Comparison of ENCODE assay signal across 9 cellular contexts in the genomic region with DNA sequence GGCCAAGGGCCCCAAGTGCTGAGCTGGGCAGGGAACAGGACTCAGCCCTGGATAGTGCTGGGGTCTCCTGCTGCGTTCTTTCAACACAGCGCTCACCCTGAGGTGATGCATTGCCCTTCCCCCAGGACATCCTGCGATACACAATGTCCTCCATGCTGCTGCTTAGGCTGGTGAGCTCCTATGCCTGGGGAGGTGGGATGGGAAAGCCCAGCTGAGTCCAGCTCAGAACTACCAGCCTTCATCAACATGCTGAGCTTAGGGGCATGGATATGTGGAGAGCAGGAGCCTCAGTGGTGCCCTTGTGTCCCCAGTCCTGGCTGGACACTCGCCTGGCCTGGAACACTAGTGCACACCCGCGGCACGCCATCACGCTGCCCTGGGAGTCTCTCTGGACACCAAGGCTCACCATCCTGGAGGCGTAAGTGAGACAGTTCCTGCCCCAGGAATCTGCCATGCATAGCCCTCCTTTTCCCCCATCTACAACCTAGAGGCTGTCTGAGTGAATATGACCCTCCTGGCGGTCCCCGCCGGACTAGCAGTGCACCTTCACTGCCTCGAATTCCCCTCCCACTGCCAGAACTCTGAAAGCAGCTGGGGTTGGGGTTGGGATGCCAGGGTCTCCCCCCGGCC. TPM values are rescaled to one million over a fixed set of nuclear protein-coding genes. Genes with fewer than 3 reads are reported as not detected.
DNase-seq lines count a peak whose midpoint lies in the region; ATAC-seq and TF ChIP-seq lines count a peak whose summit lies in the region.
"Had no signal": no experiment of that assay in that cellular context is flagged by ENCODE, and none has a peak within 500 bp of the region (broad histone marks: within the 10 kb centered on the region; RNA-seq: fewer than 3 reads in every experiment).

No MANE protein-coding gene starts in this region.

- peaks cover 70% of the 10 kb centered on the region for H3K27me3 Mint-ChIP-seq in activated naive CD4-positive, alpha-beta T cell treated with anti-CD3 and anti-CD28 coated beads, Interleukin-2, amount 10 ng/mL, durations not matched to agents 7 days and 5 days

- no peak overlapping the region for H3K27ac ChIP-seq in Karpas-422 (ENCODE audit: low read length)
- H3K27ac ChIP-seq: thoracic aorta had no signal

- H3K4me2 ChIP-seq in Karpas-422 (ENCODE audit: low read depth, low read length, poor library complexity, severe bottlenecking) = no peak overlapping the region

- H3K9me3 Mint-ChIP-seq in activated naive CD4-positive, alpha-beta T cell treated with anti-CD3 and anti-CD28 coated beads, Interleukin-2, amount 10 ng/mL, durations not matched to agents 7 days and 5 days = no peaks in the 10 kb centered on the region

- H3K4me3 Mint-ChIP-seq in activated naive CD4-positive, alpha-beta T cell treated with anti-CD3 and anti-CD28 coated beads, Interleukin-2, amount 10 ng/mL, durations not matched to agents 7 days and 5 days = no peak overlapping the region

- H3K9me2 ChIP-seq in Karpas-422 (replicated peaks; ENCODE audit: insufficient read depth, low read length) = no peaks in the 10 kb centered on the region

- TF ChIP-seq CTCF in retinal pigment epithelial cell (conservative IDR thresholded peaks at IDR 0.05; ENCODE audit: low read depth, low read length) (peak; percentile 20), GM10248 (IDR thresholded peaks at IDR 0.05; ENCODE audit: control extremely low read depth, extremely low read depth, low read depth, missing control alignments) (no peak)

- H3K27me3 ChIP-seq in Karpas-422 (ENCODE audit: low read length) = no peaks in the 10 kb centered on the region

- no peaks in the 10 kb centered on the region for H3K36me3 ChIP-seq in Karpas-422 (ENCODE audit: insufficient read depth, low read length)

- DNase-seq in activated naive CD4-positive, alpha-beta T cell treated with anti-CD3 and anti-CD28 coated beads, Interleukin-2, amount 10 ng/mL, durations not matched to agents 7 days and 5 days = peak; percentile 27
- no peak for DNase-seq in activated naive CD4-positive, alpha-beta T cell (lab: John Stamatoyannopoulos, UW)
- DNase-seq in Karpas-422 (peak; percentile 48), retinal pigment epithelial cell (ENCODE audit: low read depth) (no peak), NK-92 (lab: John Stamatoyannopoulos, UW; ENCODE audit: unreplicated experiment) (no peak), GM10248 (ENCODE audit: extremely low spot score) (no peak), GDM1 (lab: John Stamatoyannopoulos, UW) (no peak)

- H3K36me3 Mint-ChIP-seq in activated naive CD4-positive, alpha-beta T cell treated with anti-CD3 and anti-CD28 coated beads, Interleukin-2, amount 10 ng/mL, durations not matched to agents 7 days and 5 days = peaks cover 12% of the 10 kb centered on the region

- no peak overlapping the region for H3K9ac ChIP-seq in Karpas-422 (ENCODE audit: low read length)

- peak; percentile 1 for ATAC-seq in esophagus mucosa

- no peaks in the 10 kb centered on the region for H3K9me3 ChIP-seq in Karpas-422 (ENCODE audit: low read length)
- H3K9me3 ChIP-seq: thoracic aorta had no signal

- H2AFZ ChIP-seq in Karpas-422 (ENCODE audit: low read length) = no peak overlapping the region

- H3K4me3 ChIP-seq in Karpas-422 (ENCODE audit: low read length) (no peak overlapping the region), retinal pigment epithelial cell (ENCODE audit: low read length) (no peak overlapping the region)
- H3K4me3 ChIP-seq: thoracic aorta had no signal

- H3K27ac Mint-ChIP-seq in activated naive CD4-positive, alpha-beta T cell treated with anti-CD3 and anti-CD28 coated beads, Interleukin-2, amount 10 ng/mL, durations not matched to agents 7 days and 5 days = no peak overlapping the region

- H3K79me2 ChIP-seq in Karpas-422 (ENCODE audit: low read length) = no peaks in the 10 kb centered on the region

- CTCF ChIA-PET in activated naive CD4-positive, alpha-beta T cell treated with anti-CD3 and anti-CD28 coated beads, Interleukin-2, amount 10 ng/mL, durations not matched to agents 7 days and 5 days (lab: Charles Lee) = interaction anchor here (1.2 to 1.5 kb wide), 2 partner anchors 65 to 200 kb away, joined by 5 to 6 read pairs; no protein-coding TSS in a partner anchor
- CTCF ChIA-PET in GM10248 (lab: Yijun Ruan, JAX) = interaction anchor here (0.6 to 1.9 kb wide), 6 partner anchors 15 to 200 kb away, joined by 3 to 9 read pairs (median 3); no protein-coding TSS in a partner anchor

- H4K20me1 ChIP-seq in Karpas-422 (ENCODE audit: insufficient read depth, low read depth, low read length) = peaks cover 14% of the 10 kb centered on the region; the same call in 1 of the 2 replicates

- H3K4me1 ChIP-seq in Karpas-422 (ENCODE audit: low read length) = peaks cover 11% of the 10 kb centered on the region

- peaks cover 29% of the 10 kb centered on the region for H3K4me1 Mint-ChIP-seq in activated naive CD4-positive, alpha-beta T cell treated with anti-CD3 and anti-CD28 coated beads, Interleukin-2, amount 10 ng/mL, durations not matched to agents 7 days and 5 days

- POLR2A ChIA-PET in GM10248 (lab: Yijun Ruan, JAX) = no interaction called here

RNA-seq across cellular contexts. Expression of a gene that starts 0.7 kb away (rescaled TPM):
- total RNA-seq in Karpas-422 (2014; rRNA removed; shearing (Covaris generic); ENCODE audit: low replicate concordance) = not detected in 2 replicates
- not detected for total RNA-seq in esophagus mucosa
- total RNA-seq: thoracic aorta had no signal

RNA-seq across cellular contexts. Expression of a gene that starts 5.1 kb away (rescaled TPM):
- not detected in 2 replicates for total RNA-seq in Karpas-422 (2014; rRNA removed; shearing (Covaris generic); ENCODE audit: low replicate concordance)
- total RNA-seq in esophagus mucosa = 0.44 TPM

RNA-seq across cellular contexts. Expression of a gene that starts 7.4 kb away (rescaled TPM):
- 12.0 and 18.4 TPM in 2 replicates for total RNA-seq in Karpas-422 (2014; rRNA removed; shearing (Covaris generic); ENCODE audit: low replicate concordance)
- 71.5 TPM for total RNA-seq in esophagus mucosa

RNA-seq across cellular contexts. Expression of a gene that starts 23.9 kb away (rescaled TPM):
- 55.4 and 69.0 TPM in 2 replicates for total RNA-seq in Karpas-422 (2014; rRNA removed; shearing (Covaris generic); ENCODE audit: low replicate concordance)
- total RNA-seq in esophagus mucosa = 91.1 TPM

RNA-seq across cellular contexts. Expression of a gene that starts 52.6 kb away (rescaled TPM):
- total RNA-seq in Karpas-422 (2014; rRNA removed; shearing (Covaris generic); ENCODE audit: low replicate concordance) = 0.07 and 0.29 TPM in 2 replicates
- total RNA-seq in esophagus mucosa = 175 TPM

Comparison
In these comparisons a context has a peak if more than half of its experiments do, and no peak if none do; other contexts are left out.
1. DNase-seq: peak in activated naive CD4-positive, alpha-beta T cell treated with anti-CD3 and anti-CD28 coated beads, Interleukin-2, amount 10 ng/mL, durations not matched to agents 7 days and 5 days (single experiment) and Karpas-422 (single experiment); none in activated naive CD4-positive, alpha-beta T cell (0 of 4), retinal pigment epithelial cell (single experiment), NK-92 (single experiment), GM10248 (single experiment) and GDM1 (single experiment).